ENCODE assay signal across 9 cellular contexts in the genomic region with DNA sequence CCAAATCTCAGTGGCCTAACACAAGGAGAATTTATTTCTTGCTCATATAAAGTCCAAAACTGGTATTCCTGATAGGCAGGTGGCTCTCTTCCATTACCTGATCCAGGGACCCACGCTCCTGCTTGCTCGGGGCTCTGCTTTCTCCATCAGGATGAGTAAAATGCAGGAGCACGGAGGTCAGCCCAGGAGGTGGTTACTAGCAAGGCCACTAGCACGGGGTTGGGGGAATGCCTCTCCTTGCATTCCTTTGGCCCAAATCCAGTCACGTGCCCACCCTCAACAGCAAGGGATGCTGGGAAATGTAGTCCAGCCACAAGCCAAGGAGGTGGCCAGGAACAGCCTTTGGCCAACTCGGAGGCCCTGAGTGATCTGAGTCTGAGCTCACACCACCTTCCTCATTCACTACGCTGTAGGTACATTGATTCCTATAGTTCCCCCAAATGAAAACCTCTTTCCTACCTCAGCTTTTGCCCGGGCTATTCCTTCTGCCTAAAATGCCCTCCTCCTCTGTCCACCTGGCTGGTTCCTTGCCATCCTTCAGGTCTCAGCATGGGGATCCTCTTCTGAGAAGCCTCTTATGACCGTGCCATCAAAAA. TPM values are rescaled to one million over a fixed set of nuclear protein-coding genes. Genes with fewer than 3 reads are reported as not detected.
DNase-seq lines count a peak whose midpoint lies in the region; ATAC-seq, FAIRE-seq and TF ChIP-seq lines count a peak whose summit lies in the region.
"Had no signal": no experiment of that assay in that cellular context is flagged by ENCODE, and none has a peak within 500 bp of the region (broad histone marks: within the 10 kb centered on the region; RNA-seq: fewer than 3 reads in every experiment).

No MANE protein-coding gene starts in this region.

- no peaks in the 10 kb centered on the region for H3K36me3 ChIP-seq in GM12878 (ENCODE audit: control insufficient read depth in 2 of 2, insufficient read depth in 2 of 2, low read length in 1 of 2)

- H2AFZ ChIP-seq in GM12878 (ENCODE audit: control insufficient read depth, low read depth, low read length), result no peak overlapping the region

- no TSS peak for BruUV-seq in GM12878 (replicated peaks; lab: Mats Ljungman, UMichigan)

- no peak for TF ChIP-seq CTCF in GM12878 (IDR thresholded peaks at IDR 0.05 in 2 of 3, conservative IDR thresholded peaks at IDR 0.05 in 1 of 3; ENCODE audit: control insufficient read depth in 2 of 3, extremely low read depth in 1 of 3, insufficient read depth in 1 of 3, low read depth in 3 of 3, low read length in 3 of 3)

- peaks cover 5% of the 10 kb centered on the region for H3K4me1 ChIP-seq in GM12878 (ENCODE audit: control insufficient read depth, insufficient read depth, low read length)

- TF ChIP-seq EP300 in GM12878 (IDR thresholded peaks at IDR 0.05; ENCODE audit: borderline replicate concordance in 1 of 2, control insufficient read depth in 1 of 2, low read depth in 2 of 2, low read length in 2 of 2), result no peak

- no peaks in the 10 kb centered on the region for H3K79me2 ChIP-seq in GM12878 (ENCODE audit: control insufficient read depth, insufficient read depth, low read length)

- SMC1A ChIA-PET in GM12878 (lab: Charles Lee; ENCODE audit: uncharacterized antibody, unreplicated experiment), result interaction anchor here (0.8 kb wide), 1 partner anchor 81 kb away, joined by 3 read pairs; no protein-coding TSS in a partner anchor

- POLR2A ChIA-PET in GM12878 (lab: Charles Lee), result no interaction called here

- peak; percentile 89 for ATAC-seq in GM12878
- no peak for ATAC-seq in GM18873 (IDR thresholded peaks at IDR 0.05; ENCODE audit: low FRiP score, unreplicated experiment)
- no peak for ATAC-seq in GM21447 (IDR thresholded peaks at IDR 0.05; ENCODE audit: unreplicated experiment)

- in situ Hi-C loops in GM12878 (cut with MboI), result no loop called here

- H3K9me3 ChIP-seq in GM12878 (replicated peaks; ENCODE audit: control insufficient read depth, insufficient read depth, low read length), result no peaks in the 10 kb centered on the region

- no peaks in the 10 kb centered on the region for H4K20me1 ChIP-seq in GM12878 (ENCODE audit: control insufficient read depth, insufficient read depth)

- WGBS in GM12878 (ENCODE audit: insufficient coverage, insufficient replicate concordance, low lambda C conversion rate, missing lambda C conversion rate), result 54% methylated on average over 9 of the region's 9 CpGs

- H3K27me3 ChIP-seq in GM12878 (replicated peaks in 1 of 2; ENCODE audit: control insufficient read depth in 2 of 2, insufficient read depth in 2 of 2, low read length in 1 of 2), result no peaks in the 10 kb centered on the region

- TF ChIP-seq POLR2A in GM12878 (IDR thresholded peaks at IDR 0.05; ENCODE audit: low read depth, low read length), result no peak

- H3K4me2 ChIP-seq in GM12878 (ENCODE audit: control insufficient read depth, insufficient read depth), result no peak overlapping the region

- TF ChIP-seq RAD21 in GM12878 (IDR thresholded peaks at IDR 0.05; ENCODE audit: insufficient read depth, low read depth, low read length), result no peak

- no peak overlapping the region for H3K4me3 ChIP-seq in GM12878

- peak; percentile 49 for FAIRE-seq in GM12878 (lab: Jason Lieb, UNC)

- intact Hi-C loops in GM12878 (cut with micrococcal nuclease; ENCODE audit: unreplicated experiment), result no loop called here

- no peak overlapping the region for H3K9ac ChIP-seq in GM12878 (ENCODE audit: control insufficient read depth, insufficient read depth, low read length)

- DNase-seq in DMS153 treated with DMSO at 0.1 percent for 48 hours (lab: John Stamatoyannopoulos, UW; ENCODE audit: unreplicated experiment) (peak; percentile 7), DMS153 (lab: John Stamatoyannopoulos, UW) (no peak), NAMALWA (ENCODE audit: low spot score) (peak; percentile 85), GM12878 (ENCODE audit: low read depth, low spot score) (no peak), iPS-NIHi7 (ENCODE audit: extremely low spot score) (peak; percentile 91), COLO829 (ENCODE audit: low spot score) (no peak)

- H3K27ac ChIP-seq in GM12878 (ENCODE audit: control insufficient read depth, insufficient read depth), result no peak overlapping the region
- H3K27ac ChIP-seq: 22Rv1 had no signal

- CTCF ChIA-PET in GM12878 (lab: Yijun Ruan, JAX), result interaction anchor here (1.4 kb wide), 1 partner anchor 22 kb away, joined by 3 read pairs; no protein-coding TSS in a partner anchor

- RAD21 ChIA-PET in GM12878 (lab: Charles Lee; ENCODE audit: unreplicated experiment), result interaction anchor here (0.6 kb wide), 1 partner anchor 38 kb away, joined by 4 read pairs; a partner anchor contains a TSS

TF ChIP-seq in GM12878, 131 proteins besides CTCF, POLR2A, EP300 and RAD21 (continues in another document):
- TF ChIP-seq HCFC1 (IDR thresholded peaks at IDR 0.05; ENCODE audit: low read length) (peak; percentile 73), EGR1 (IDR thresholded peaks at IDR 0.05; ENCODE audit: borderline replicate concordance in 1 of 2, low read depth in 2 of 2, low read length in 2 of 2) (no peak), ZNF207 (IDR thresholded peaks at IDR 0.05; ENCODE audit: borderline replicate concordance) (no peak), CHD2 (IDR thresholded peaks at IDR 0.05; ENCODE audit: borderline replicate concordance, low read depth, low read length) (no peak), CEBPB (IDR thresholded peaks at IDR 0.05; ENCODE audit: borderline replicate concordance in 1 of 2, low read depth in 2 of 2, low read length in 2 of 2) (no peak), CREM (IDR thresholded peaks at IDR 0.05; ENCODE audit: low read depth) (peak; percentile 16; the same call in 1 of the 2 replicates), RAD51 (IDR thresholded peaks at IDR 0.05) (peak; percentile 73; the same call in 1 of the 2 replicates), JUNB (IDR thresholded peaks at IDR 0.05) (no peak)
- TF ChIP-seq, protein P1, sequence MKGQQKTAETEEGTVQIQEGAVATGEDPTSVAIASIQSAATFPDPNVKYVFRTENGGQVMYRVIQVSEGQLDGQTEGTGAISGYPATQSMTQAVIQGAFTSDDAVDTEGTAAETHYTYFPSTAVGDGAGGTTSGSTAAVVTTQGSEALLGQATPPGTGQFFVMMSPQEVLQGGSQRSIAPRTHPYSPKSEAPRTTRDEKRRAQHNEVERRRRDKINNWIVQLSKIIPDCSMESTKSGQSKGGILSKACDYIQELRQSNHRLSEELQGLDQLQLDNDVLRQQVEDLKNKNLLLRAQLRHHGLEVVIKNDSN (IDR thresholded peaks at IDR 0.05; ENCODE audit: borderline replicate concordance, extremely low read length, insufficient read depth, low read depth, low read length), result peak; percentile 93
- TF ChIP-seq, protein P2, sequence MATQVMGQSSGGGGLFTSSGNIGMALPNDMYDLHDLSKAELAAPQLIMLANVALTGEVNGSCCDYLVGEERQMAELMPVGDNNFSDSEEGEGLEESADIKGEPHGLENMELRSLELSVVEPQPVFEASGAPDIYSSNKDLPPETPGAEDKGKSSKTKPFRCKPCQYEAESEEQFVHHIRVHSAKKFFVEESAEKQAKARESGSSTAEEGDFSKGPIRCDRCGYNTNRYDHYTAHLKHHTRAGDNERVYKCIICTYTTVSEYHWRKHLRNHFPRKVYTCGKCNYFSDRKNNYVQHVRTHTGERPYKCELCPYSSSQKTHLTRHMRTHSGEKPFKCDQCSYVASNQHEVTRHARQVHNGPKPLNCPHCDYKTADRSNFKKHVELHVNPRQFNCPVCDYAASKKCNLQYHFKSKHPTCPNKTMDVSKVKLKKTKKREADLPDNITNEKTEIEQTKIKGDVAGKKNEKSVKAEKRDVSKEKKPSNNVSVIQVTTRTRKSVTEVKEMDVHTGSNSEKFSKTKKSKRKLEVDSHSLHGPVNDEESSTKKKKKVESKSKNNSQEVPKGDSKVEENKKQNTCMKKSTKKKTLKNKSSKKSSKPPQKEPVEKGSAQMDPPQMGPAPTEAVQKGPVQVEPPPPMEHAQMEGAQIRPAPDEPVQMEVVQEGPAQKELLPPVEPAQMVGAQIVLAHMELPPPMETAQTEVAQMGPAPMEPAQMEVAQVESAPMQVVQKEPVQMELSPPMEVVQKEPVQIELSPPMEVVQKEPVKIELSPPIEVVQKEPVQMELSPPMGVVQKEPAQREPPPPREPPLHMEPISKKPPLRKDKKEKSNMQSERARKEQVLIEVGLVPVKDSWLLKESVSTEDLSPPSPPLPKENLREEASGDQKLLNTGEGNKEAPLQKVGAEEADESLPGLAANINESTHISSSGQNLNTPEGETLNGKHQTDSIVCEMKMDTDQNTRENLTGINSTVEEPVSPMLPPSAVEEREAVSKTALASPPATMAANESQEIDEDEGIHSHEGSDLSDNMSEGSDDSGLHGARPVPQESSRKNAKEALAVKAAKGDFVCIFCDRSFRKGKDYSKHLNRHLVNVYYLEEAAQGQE (IDR thresholded peaks at IDR 0.05; ENCODE audit: low read depth, low read length), result no peak
- TF ChIP-seq, protein P3, sequence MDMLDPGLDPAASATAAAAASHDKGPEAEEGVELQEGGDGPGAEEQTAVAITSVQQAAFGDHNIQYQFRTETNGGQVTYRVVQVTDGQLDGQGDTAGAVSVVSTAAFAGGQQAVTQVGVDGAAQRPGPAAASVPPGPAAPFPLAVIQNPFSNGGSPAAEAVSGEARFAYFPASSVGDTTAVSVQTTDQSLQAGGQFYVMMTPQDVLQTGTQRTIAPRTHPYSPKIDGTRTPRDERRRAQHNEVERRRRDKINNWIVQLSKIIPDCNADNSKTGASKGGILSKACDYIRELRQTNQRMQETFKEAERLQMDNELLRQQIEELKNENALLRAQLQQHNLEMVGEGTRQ (IDR thresholded peaks at IDR 0.05; ENCODE audit: borderline replicate concordance, low read depth, low read length), result peak; percentile 63

RNA-seq across cellular contexts. Expression of a gene that starts 38.3 kb away (rescaled TPM):
- total RNA-seq in GM12878 (2013; cell fraction: nucleolus; rRNA removed), result 114 and 120 TPM in 2 replicates
- total RNA-seq in GM12878 (2014; rRNA removed) (37.5 and 43.6 TPM in 2 replicates), GM12878 (2014; rRNA removed; fragmentation: Illumina TruSeq; extraction: Trizol) (36.4 and 37.2 TPM in 2 replicates), GM12878 (2021) (50.3 and 52.5 TPM in 2 replicates)
- polyA plus RNA-seq in GM12878 (2011; ENCODE audit: low read depth), result 15.6 TPM
- polyA plus RNA-seq in GM12878 (2011; rRNA removed) (32.5 and 43.1 TPM in 2 replicates), GM12878 (2014; fragmentation: Illumina TruSeq; extraction: Trizol) (22.7 and 25.4 TPM in 2 replicates), GM12878 (2014; fragmentation: Nextera tagmentation; extraction: Ambion mirVana) (10 to 100 TPM in 1 of 2 experiments, 1 to 10 TPM in 1; 8.7 to 12.5 TPM), GM12878 (2014; rRNA removed) (21.7 and 23.5 TPM in 2 replicates), GM12878 (2016; fragmentation: Nextera tagmentation; extraction: Ambion mirVana) (10 to 100 TPM; 10.3 to 11.7 TPM)
- 13.9 and 20.3 TPM in 2 replicates for polyA plus RNA-seq in GM12878 (2011; cell fraction: cytosol; rRNA removed)
- 15.3 and 17.4 TPM in 2 replicates for polyA plus RNA-seq in GM12878 (2011; cell fraction: nucleus; rRNA removed)
- 19.7 TPM in 2 replicates for polyA plus RNA-seq in GM12878 (2012)
- 43.4 and 59.5 TPM in 2 replicates for polyA minus RNA-seq in GM12878 (2011; rRNA and poly(A)+ RNA removed)
- 19.5 and 23.3 TPM in 2 replicates for polyA minus RNA-seq in GM12878 (2011; cell fraction: cytosol; rRNA and poly(A)+ RNA removed)
- 13.7 and 22.6 TPM in 2 replicates for polyA minus RNA-seq in GM12878 (2011; cell fraction: nucleus; rRNA and poly(A)+ RNA removed)

Comparison
In these comparisons a context has a peak if more than half of its experiments do, and no peak if none do; other contexts are left out.
1. DNase-seq: peak in DMS153 treated with DMSO at 0.1 percent for 48 hours (single experiment), NAMALWA (single experiment) and iPS-NIHi7 (single experiment); none in DMS153 (single experiment), GM12878 (single experiment) and COLO829 (single experiment).